22 cellular contexts compared by ENCODE assay signal in the genomic region with DNA sequence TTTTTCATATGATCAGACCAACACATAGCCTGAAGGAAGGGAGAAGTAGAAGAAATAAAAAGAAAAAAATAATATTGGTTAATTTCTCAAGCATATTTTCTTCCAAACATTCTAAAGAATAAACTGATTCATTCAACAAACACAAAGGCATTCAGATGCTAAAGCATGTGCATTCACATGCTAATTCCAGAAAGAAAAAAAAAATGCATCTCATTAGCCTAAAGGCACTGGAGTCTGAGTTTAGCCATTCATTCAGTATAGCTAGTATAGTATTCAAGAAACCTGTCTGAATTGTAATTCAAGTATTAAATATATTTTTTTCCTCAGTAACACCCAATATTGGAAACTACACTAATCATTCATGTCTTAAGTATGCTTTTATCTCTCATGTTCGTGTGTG.
"Had no signal": no experiment of that assay in that cellular context is flagged by ENCODE, and none has a peak within 500 bp of the region (broad histone marks: within the 10 kb centered on the region; RNA-seq: fewer than 3 reads in every experiment).

No MANE protein-coding gene starts in this region.

- H3K9me3 Mint-ChIP-seq: activated CD4-positive, alpha-beta memory T cell treated with anti-CD3 and anti-CD28 coated beads, Interleukin-2, amount 10 ng/mL, durations not matched to agents 7 days and 5 days; activated CD4-positive, alpha-beta T cell treated with anti-CD3 and anti-CD28 coated beads, Interleukin-2, amount 10 ng/mL, durations not matched to agents 24 days and 14 days; activated naive CD4-positive, alpha-beta T cell treated with anti-CD3 and anti-CD28 coated beads, Interleukin-2, amount 10 ng/mL, durations not matched to agents 7 days and 5 days; activated T-cell treated with anti-CD3 and anti-CD28 coated beads, Interleukin-2, amount 50 U/mL, for 72 hours; nephron progenitor cell; stimulated activated effector memory CD8-positive, alpha-beta T cell treated with anti-CD3 and anti-CD28 coated beads, Interleukin-12 subunit alpha, Interleukin-12 subunit beta, amount 100 ng/mL, for 72 hours; T-helper 1 cell treated with Interleukin-12 subunit alpha and Interleukin-12 subunit beta and Interleukin-4 antibody, amounts not matched to agents 30 μg/mL and 1 μg/mL, for 36 hours had no signal

- H3K27me3 Mint-ChIP-seq: activated CD4-positive, alpha-beta memory T cell treated with anti-CD3 and anti-CD28 coated beads, Interleukin-2, amount 10 ng/mL, durations not matched to agents 7 days and 5 days; activated CD4-positive, alpha-beta T cell treated with anti-CD3 and anti-CD28 coated beads, Interleukin-2, amount 10 ng/mL, durations not matched to agents 24 days and 14 days had no signal

- H3K4me3 ChIP-seq: cardiac muscle cell, mucosa of descending colon, suprapubic skin, tibial nerve had no signal

- H3K27ac Mint-ChIP-seq: activated CD4-positive, alpha-beta memory T cell treated with anti-CD3 and anti-CD28 coated beads, Interleukin-2, amount 10 ng/mL, durations not matched to agents 7 days and 5 days; activated CD4-positive, alpha-beta T cell treated with anti-CD3 and anti-CD28 coated beads, Interleukin-2, amount 10 ng/mL, durations not matched to agents 24 days and 14 days; activated naive CD4-positive, alpha-beta T cell treated with anti-CD3 and anti-CD28 coated beads, Interleukin-2, amount 10 ng/mL, durations not matched to agents 7 days and 5 days; activated T-cell treated with anti-CD3 and anti-CD28 coated beads, Interleukin-2, amount 50 U/mL, for 72 hours; nephron progenitor cell; stimulated activated effector memory CD8-positive, alpha-beta T cell treated with anti-CD3 and anti-CD28 coated beads, Interleukin-12 subunit alpha, Interleukin-12 subunit beta, amount 100 ng/mL, for 72 hours; T-helper 1 cell treated with Interleukin-12 subunit alpha and Interleukin-12 subunit beta and Interleukin-4 antibody, amounts not matched to agents 30 μg/mL and 1 μg/mL, for 36 hours had no signal

- H3K36me3 Mint-ChIP-seq: activated naive CD4-positive, alpha-beta T cell treated with anti-CD3 and anti-CD28 coated beads, Interleukin-2, amount 10 ng/mL, durations not matched to agents 7 days and 5 days; stimulated activated effector memory CD8-positive, alpha-beta T cell treated with anti-CD3 and anti-CD28 coated beads, Interleukin-12 subunit alpha, Interleukin-12 subunit beta, amount 100 ng/mL, for 72 hours had no signal

- H3K4me1 Mint-ChIP-seq: activated CD4-positive, alpha-beta T cell treated with anti-CD3 and anti-CD28 coated beads, Interleukin-2, amount 10 ng/mL, durations not matched to agents 24 days and 14 days; activated naive CD4-positive, alpha-beta T cell treated with anti-CD3 and anti-CD28 coated beads, Interleukin-2, amount 10 ng/mL, durations not matched to agents 7 days and 5 days; stimulated activated effector memory CD8-positive, alpha-beta T cell treated with anti-CD3 and anti-CD28 coated beads, Interleukin-12 subunit alpha, Interleukin-12 subunit beta, amount 100 ng/mL, for 72 hours had no signal

- H3K36me3 ChIP-seq: cardiac muscle cell, stomach, suprapubic skin, tibial nerve had no signal

- ATAC-seq: activated CD4-positive, CD25-positive, alpha-beta regulatory T cell treated with anti-CD3 and anti-CD28 coated beads, Interleukin-2, amount 50 U/mL, for 24 hours; activated T-cell treated with anti-CD3 and anti-CD28 coated beads, Interleukin-2, amount 50 U/mL, for 72 hours; stimulated activated effector memory CD8-positive, alpha-beta T cell treated with anti-CD3 and anti-CD28 coated beads, Interleukin-12 subunit alpha, Interleukin-12 subunit beta, amount 100 ng/mL, for 72 hours had no signal

- DNase-seq: activated CD4-positive, alpha-beta memory T cell treated with anti-CD3 and anti-CD28 coated beads, Interleukin-2, amount 10 ng/mL, durations not matched to agents 7 days and 5 days; activated CD4-positive, alpha-beta T cell treated with anti-CD3 and anti-CD28 coated beads, Interleukin-2, amount 10 ng/mL, durations not matched to agents 24 days and 14 days; activated effector memory CD4-positive, alpha-beta T cell treated with Interleukin-2 at 50 U/mL for 16 hours; activated naive CD4-positive, alpha-beta T cell treated with anti-CD3 and anti-CD28 coated beads, Interleukin-2, amount 10 ng/mL, durations not matched to agents 7 days and 5 days; activated T-cell treated with anti-CD3 and anti-CD28 coated beads, Interleukin-2, amount 50 U/mL, for 72 hours; amygdala; foreskin fibroblast; left colon; mesenchymal stem cell; mucosa of descending colon; nephron progenitor cell; nucleus accumbens; posterior cingulate gyrus; small intestine; stimulated activated CD4-positive, alpha-beta T cell treated with anti-CD3 and anti-CD28 coated beads, Interleukin-2, amount 100 ng/mL, for 24 hours; stomach had no signal

- H3K27ac ChIP-seq: cardiac muscle cell, stomach, suprapubic skin had no signal

- H3K9me3 ChIP-seq: mucosa of descending colon, stomach, suprapubic skin, tibial nerve had no signal

- H3K4me3 Mint-ChIP-seq: activated CD4-positive, alpha-beta memory T cell treated with anti-CD3 and anti-CD28 coated beads, Interleukin-2, amount 10 ng/mL, durations not matched to agents 7 days and 5 days; activated CD4-positive, alpha-beta T cell treated with anti-CD3 and anti-CD28 coated beads, Interleukin-2, amount 10 ng/mL, durations not matched to agents 24 days and 14 days; activated naive CD4-positive, alpha-beta T cell treated with anti-CD3 and anti-CD28 coated beads, Interleukin-2, amount 10 ng/mL, durations not matched to agents 7 days and 5 days; activated T-cell treated with anti-CD3 and anti-CD28 coated beads, Interleukin-2, amount 50 U/mL, for 72 hours; stimulated activated effector memory CD8-positive, alpha-beta T cell treated with anti-CD3 and anti-CD28 coated beads, Interleukin-12 subunit alpha, Interleukin-12 subunit beta, amount 100 ng/mL, for 72 hours; T-helper 1 cell treated with Interleukin-12 subunit alpha and Interleukin-12 subunit beta and Interleukin-4 antibody, amounts not matched to agents 30 μg/mL and 1 μg/mL, for 36 hours had no signal

- H3K27me3 ChIP-seq: cardiac muscle cell, stomach, suprapubic skin, tibial nerve had no signal
